Comparison of ENCODE assay signal across 16 cellular contexts in the genomic region with DNA sequence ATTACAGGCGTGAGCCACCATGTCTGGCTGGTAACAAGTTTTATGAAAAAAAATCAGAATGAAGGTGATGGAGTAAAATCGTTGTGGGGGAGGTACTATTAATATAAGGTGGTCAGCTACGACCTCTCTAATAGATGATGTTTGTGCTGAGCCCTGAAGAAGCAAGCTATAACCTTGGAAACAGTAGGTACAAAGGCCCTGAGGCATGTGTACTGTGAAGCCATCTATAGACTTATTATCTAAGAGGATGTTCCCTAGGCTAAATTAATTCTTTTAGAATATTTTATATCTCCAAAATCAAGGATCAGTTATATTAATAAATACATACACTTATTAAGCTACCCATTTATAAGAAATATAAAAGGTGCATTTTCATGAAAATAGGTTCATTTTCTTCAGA.
"Had no signal": no experiment of that assay in that cellular context is flagged by ENCODE, and none has a peak within 500 bp of the region (broad histone marks: within the 10 kb centered on the region; RNA-seq: fewer than 3 reads in every experiment).

No MANE protein-coding gene starts in this region.

- H3K27me3 Mint-ChIP-seq: central memory CD8-positive, alpha-beta T cell; T-cell had no signal

- H3K27me3 ChIP-seq: stomach, uterus had no signal

- H3K9me3 Mint-ChIP-seq: activated naive CD4-positive, alpha-beta T cell treated with anti-CD3 and anti-CD28 coated beads, Interleukin-2, amount 10 ng/mL, durations not matched to agents 7 days and 5 days; activated T-helper 2 cell treated with anti-CD3 and anti-CD28 coated beads, Interferon-gamma antibody, Interleukin-2, Interleukin-4, amounts not matched to agents 10 μg/mL and 5 μg/mL and 100 μg/mL, durations not matched to agents 14 hours and 24 hours and 36 hours; central memory CD8-positive, alpha-beta T cell; natural killer cell; T-cell had no signal

- H3K36me3 ChIP-seq: lower lobe of right lung, stomach, thoracic aorta, uterus had no signal

- H3K27ac Mint-ChIP-seq: activated naive CD4-positive, alpha-beta T cell treated with anti-CD3 and anti-CD28 coated beads, Interleukin-2, amount 10 ng/mL, durations not matched to agents 7 days and 5 days; natural killer cell; T-cell had no signal

- H3K36me3 Mint-ChIP-seq: activated naive CD4-positive, alpha-beta T cell treated with anti-CD3 and anti-CD28 coated beads, Interleukin-2, amount 10 ng/mL, durations not matched to agents 7 days and 5 days; natural killer cell; T-cell had no signal

- H3K9me3 ChIP-seq: lower lobe of right lung, stomach, thoracic aorta, uterus had no signal

- H3K27ac ChIP-seq: epithelial cell of prostate, lower lobe of right lung, skin epidermis, stomach, thoracic aorta, uterus had no signal

- ATAC-seq: left cardiac atrium, lower lobe of right lung, natural killer cell, T-cell had no signal

- DNase-seq: activated CD4-positive, alpha-beta T cell treated with anti-CD3 and anti-CD28 coated beads for 48 hours; activated naive CD4-positive, alpha-beta T cell treated with anti-CD3 and anti-CD28 coated beads, Interleukin-2, amount 10 ng/mL, durations not matched to agents 7 days and 5 days; cortex of kidney; effector CD8-positive, alpha-beta T cell; left cardiac atrium; lower lobe of right lung; natural killer cell; occipital lobe; stomach; T-cell; uterus had no signal

- H3K4me3 ChIP-seq: lower lobe of right lung, skin epidermis, stomach, thoracic aorta, uterus had no signal

- H3K4me3 Mint-ChIP-seq: activated naive CD4-positive, alpha-beta T cell treated with anti-CD3 and anti-CD28 coated beads, Interleukin-2, amount 10 ng/mL, durations not matched to agents 7 days and 5 days; central memory CD8-positive, alpha-beta T cell; natural killer cell; T-cell had no signal

- H3K4me1 ChIP-seq: lower lobe of right lung, uterus had no signal

- H3K4me1 Mint-ChIP-seq: activated naive CD4-positive, alpha-beta T cell treated with anti-CD3 and anti-CD28 coated beads, Interleukin-2, amount 10 ng/mL, durations not matched to agents 7 days and 5 days; central memory CD8-positive, alpha-beta T cell; natural killer cell; T-cell had no signal
